ENCODE assay signal across 11 cellular contexts in the genomic region with DNA sequence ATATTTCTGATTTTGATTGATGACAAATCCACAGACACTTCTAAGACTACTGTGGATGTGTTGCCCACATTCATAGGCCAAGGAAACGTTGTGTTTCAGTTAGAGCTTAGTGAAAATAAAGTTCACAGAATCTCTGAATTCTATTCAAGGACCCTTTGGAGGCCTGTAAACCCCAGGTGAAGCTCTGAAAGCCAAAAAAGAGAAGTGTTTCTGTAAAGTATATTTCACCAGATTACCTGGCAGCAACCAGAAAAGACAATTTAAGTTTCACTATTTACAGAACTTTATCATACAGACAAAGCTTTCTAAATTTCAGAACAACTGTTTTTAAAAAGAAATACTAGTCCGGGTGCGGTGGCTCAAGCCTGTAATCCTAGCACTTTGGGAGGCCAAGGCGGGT. TPM values are rescaled to one million over a fixed set of nuclear protein-coding genes. Genes with fewer than 3 reads are reported as not detected.
A peak's percentile ranks its signal among the peaks of the same experiment; 100 is the strongest.
DNase-seq lines count a peak whose midpoint lies in the region; ATAC-seq and TF ChIP-seq lines count a peak whose summit lies in the region.
"Had no signal": no experiment of that assay in that cellular context is flagged by ENCODE, and none has a peak within 500 bp of the region (broad histone marks: within the 10 kb centered on the region; RNA-seq: fewer than 3 reads in every experiment).

No MANE protein-coding gene starts in this region.

- TF ChIP-seq CTCF in left ventricle myocardium inferior (IDR thresholded peaks at IDR 0.05; ENCODE audit: borderline replicate concordance) = no peak
- TF ChIP-seq CTCF in heart left ventricle (IDR thresholded peaks at IDR 0.05) = no peak
- no peak for TF ChIP-seq CTCF in activated B cell treated with CpG ODN at 0.5 μM for 24 hours (IDR thresholded peaks at IDR 0.05)
- TF ChIP-seq CTCF in right lobe of liver (IDR thresholded peaks at IDR 0.05) = no peak
- no peak for TF ChIP-seq CTCF in tibial artery (IDR thresholded peaks at IDR 0.05)

- intact Hi-C loops in left ventricle myocardium inferior (cut with micrococcal nuclease) (no loop called here), heart left ventricle (cut with DNase I) (loop anchor here in 1 of 10 donors (5.0 kb wide), 1 partner anchor 50 kb away; the partner anchor contains the start of gene PDCD7), activated B cell treated with CpG ODN at 0.5 μM for 24 hours (cut with micrococcal nuclease) (loop anchor here (10.0 kb wide), 1 partner anchor 128 kb away; no protein-coding TSS in a partner anchor), right lobe of liver (cut with DNase I) (no loop called here), tibial artery (cut with DNase I; ENCODE audit: low total_unique reads) (loop anchor here (10.0 kb wide), 1 partner anchor 48 kb away; the partner anchor contains the start of gene PDCD7)

- peaks cover 57% of the 10 kb centered on the region for H3K4me1 ChIP-seq in left ventricle myocardium inferior
- H3K4me1 ChIP-seq in heart left ventricle = peaks cover 0 to 36% (median 18%) of the 10 kb centered on the region in 12 donors
- peaks cover 0 to 42% (median 5%) of the 10 kb centered on the region in 4 donors for H3K4me1 ChIP-seq in right lobe of liver
- peaks cover 0 to 45% (median 18%) of the 10 kb centered on the region in 4 donors for H3K4me1 ChIP-seq in tibial artery

- DNase-seq in left ventricle myocardium inferior = no peak
- DNase-seq in heart left ventricle = no peak
- DNase-seq in activated B cell treated with CpG ODN at 0.5 μM for 24 hours = no peak
- no peak for DNase-seq in right lobe of liver
- DNase-seq in tibial artery = no peak
- no peak for DNase-seq in NCI-H1694 treated with DMSO at 0.1 percent for 48 hours (lab: John Stamatoyannopoulos, UW)
- DNase-seq: activated effector memory CD4-positive, alpha-beta T cell treated with anti-CD3 and anti-CD28 coated beads, Interleukin-2, amount 50 U/mL, for 16 hours; effector CD4-positive, alpha-beta T cell; Kasumi-1 had no signal

- POLR2A ChIA-PET in activated B cell treated with CpG ODN at 0.5 μM for 24 hours (lab: Charles Lee) = interaction anchor here (0.6 to 5.3 kb wide), 5 partner anchors 104 to 877 kb away, joined by 3 to 94 read pairs (median 4); partner anchors contain the start of genes PARP16 and RNU5B-1

- 75 to 82% (median 80%) methylated on average over 4 of the region's 4 CpGs for WGBS in heart left ventricle, 4 donors
- WGBS in right lobe of liver (ENCODE audit: insufficient coverage, low coverage, low lambda C conversion rate, missing lambda C conversion rate) = 60% methylated on average over 4 of the region's 4 CpGs

- H3K4me3 ChIP-seq in left ventricle myocardium inferior = peak overlapping the region; percentile 85
- H3K4me3 ChIP-seq in heart left ventricle = peak overlapping the region in 1 of 12 donors; percentile 92
- H3K4me3 ChIP-seq in right lobe of liver = peak overlapping the region in 1 of 3 donors; percentile 82
- H3K4me3 ChIP-seq in tibial artery = peak overlapping the region; percentile 77 to 93

- peak overlapping the region; percentile 89 for H3K27ac Mint-ChIP-seq in activated B cell treated with CpG ODN at 0.5 μM for 24 hours

- TF ChIP-seq POLR2A in heart left ventricle (IDR thresholded peaks at IDR 0.05) (no peak), right lobe of liver (IDR thresholded peaks at IDR 0.05) (no peak)

- peaks cover 26% of the 10 kb centered on the region for H3K4me1 Mint-ChIP-seq in activated B cell treated with CpG ODN at 0.5 μM for 24 hours

- CTCF ChIA-PET in activated B cell treated with CpG ODN at 0.5 μM for 24 hours (lab: Charles Lee) = no interaction called here

- H3K36me3 ChIP-seq in left ventricle myocardium inferior (peaks cover 23% of the 10 kb centered on the region), heart left ventricle (peaks cover 0 to 38% (median 28%) of the 10 kb centered on the region in 9 donors), right lobe of liver (peaks cover 0 to 24% (median 9%) of the 10 kb centered on the region in 4 donors), tibial artery (peaks cover 16 to 26% (median 24%) of the 10 kb centered on the region in 3 donors)

- H3K27ac ChIP-seq in left ventricle myocardium inferior (replicated peaks) (no peak overlapping the region), heart left ventricle (no peak overlapping the region), right lobe of liver (peak overlapping the region; percentile 15 to 98 (median 98)), tibial artery (no peak overlapping the region)

- H3K4me3 Mint-ChIP-seq in activated B cell treated with CpG ODN at 0.5 μM for 24 hours = peak overlapping the region; percentile 93

- H3K9me3 Mint-ChIP-seq in activated B cell treated with CpG ODN at 0.5 μM for 24 hours = no peaks in the 10 kb centered on the region

- ATAC-seq in heart left ventricle (no peak), activated B cell treated with CpG ODN at 0.5 μM for 24 hours (ENCODE audit: low read depth) (no peak), right lobe of liver (no peak), HG03469 (IDR thresholded peaks at IDR 0.05; ENCODE audit: unreplicated experiment) (no peak), GM21528 (IDR thresholded peaks at IDR 0.05; ENCODE audit: low FRiP score, unreplicated experiment) (no peak)

- peaks cover 27% of the 10 kb centered on the region for H3K36me3 Mint-ChIP-seq in activated B cell treated with CpG ODN at 0.5 μM for 24 hours (ENCODE audit: low read depth)

- H3K27me3 ChIP-seq in left ventricle myocardium inferior (ENCODE audit: low read depth) (no peaks in the 10 kb centered on the region), heart left ventricle (no peaks in the 10 kb centered on the region), right lobe of liver (no peaks in the 10 kb centered on the region), tibial artery (no peaks in the 10 kb centered on the region)

- no peaks in the 10 kb centered on the region for H3K9me3 ChIP-seq in left ventricle myocardium inferior (replicated peaks)
- H3K9me3 ChIP-seq in heart left ventricle = no peaks in the 10 kb centered on the region
- H3K9me3 ChIP-seq in right lobe of liver = no peaks in the 10 kb centered on the region
- no peaks in the 10 kb centered on the region for H3K9me3 ChIP-seq in tibial artery

- no peaks in the 10 kb centered on the region for H3K27me3 Mint-ChIP-seq in activated B cell treated with CpG ODN at 0.5 μM for 24 hours

RNA-seq across cellular contexts. Expression of gene CLPX, which starts 2.6 kb away (rescaled TPM):
- total RNA-seq in left ventricle myocardium inferior (52.5 TPM), heart left ventricle (10 to 100 TPM; 43.8 to 64.8 (median 57.2) TPM), activated B cell treated with CpG ODN at 0.5 μM for 24 hours (52.2 and 53.5 TPM in 2 replicates), right lobe of liver (10 to 100 TPM; 57.6 to 80.9 (median 72.8) TPM)
- polyA plus RNA-seq in heart left ventricle = 10 to 100 TPM; 11.2 to 29.2 TPM

RNA-seq across cellular contexts. Expression of gene CILP, which starts 28.7 kb away (rescaled TPM):
- total RNA-seq in left ventricle myocardium inferior = 7.3 TPM
- total RNA-seq in heart left ventricle = 10 to 100 TPM in 6 of 9 donors, 1 to 10 TPM in 3; 6.2 to 58.5 (median 12.3) TPM
- 10 to 100 TPM in 1 of 2 donors, under 1 TPM in 1; 0.76 to 12.0 TPM for polyA plus RNA-seq in heart left ventricle
- 0.10 and 0.18 TPM in 2 replicates for total RNA-seq in activated B cell treated with CpG ODN at 0.5 μM for 24 hours
- 1 to 10 TPM in 3 of 6 experiments, under 1 TPM in 3; 0.46 to 2.5 (median 0.99) TPM for total RNA-seq in right lobe of liver

RNA-seq across cellular contexts. Expression of gene PDCD7, which starts 48.9 kb away (rescaled TPM):
- total RNA-seq in left ventricle myocardium inferior = 14.5 TPM
- 10 to 100 TPM in 8 of 9 donors, 1 to 10 TPM in 1; 9.5 to 21.9 (median 13.9) TPM for total RNA-seq in heart left ventricle
- 10 to 100 TPM; 10.6 to 11.1 TPM for polyA plus RNA-seq in heart left ventricle
- total RNA-seq in activated B cell treated with CpG ODN at 0.5 μM for 24 hours = 29.3 and 30.7 TPM in 2 replicates
- 10 to 100 TPM in 3 of 6 experiments, 1 to 10 TPM in 3; 6.3 to 12.2 (median 9.1) TPM for total RNA-seq in right lobe of liver

Comparison
In these comparisons a context has a peak if more than half of its experiments do, and no peak if none do; other contexts are left out.
1. H3K27ac ChIP-seq: peak in right lobe of liver (3 of 3); none in left ventricle myocardium inferior (single experiment), heart left ventricle (0 of 12) and tibial artery (0 of 2).
2. intact Hi-C loops: an anchor here in activated B cell treated with CpG ODN at 0.5 μM for 24 hours (10.0 kb wide) and tibial artery (10.0 kb wide); none called in left ventricle myocardium inferior and right lobe of liver.